7 cellular contexts compared by ENCODE assay signal in the genomic region with DNA sequence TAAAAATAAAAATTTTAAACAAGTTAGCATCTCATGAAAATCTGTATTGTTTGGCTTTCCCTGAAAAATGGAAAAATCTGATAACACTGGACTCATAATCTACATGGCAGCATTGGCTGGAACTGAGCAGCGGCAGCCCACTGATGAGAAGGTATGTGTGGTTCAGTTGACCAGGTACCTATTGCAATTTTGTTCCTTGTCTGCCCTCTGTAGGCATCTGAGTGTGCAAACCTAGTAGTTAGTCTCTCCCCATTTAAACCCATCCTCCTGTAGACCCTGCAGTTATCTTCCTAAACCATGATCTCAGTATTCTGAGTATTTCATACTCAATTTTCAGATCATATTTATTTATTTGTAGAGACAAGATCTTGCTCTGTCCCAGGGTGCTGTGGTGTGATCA. TPM values are rescaled to one million over a fixed set of nuclear protein-coding genes. Genes with fewer than 3 reads are reported as not detected.
DNase-seq lines count a peak whose midpoint lies in the region; ATAC-seq and TF ChIP-seq lines count a peak whose summit lies in the region.

No MANE protein-coding gene starts in this region.

- peaks cover 4% of the 10 kb centered on the region for H3K27me3 Mint-ChIP-seq in activated CD8-positive, alpha-beta T cell treated with anti-CD3 and anti-CD28 coated beads, Interleukin-2, amount 10 ng/mL, durations not matched to agents 7 days and 5 days (ENCODE audit: low read depth)

- POLR2A ChIA-PET in activated CD8-positive, alpha-beta T cell treated with anti-CD3 and anti-CD28 coated beads, Interleukin-2, amount 10 ng/mL, durations not matched to agents 7 days and 5 days (lab: Charles Lee): no interaction called here

- CTCF ChIA-PET in activated CD8-positive, alpha-beta T cell treated with anti-CD3 and anti-CD28 coated beads, Interleukin-2, amount 10 ng/mL, durations not matched to agents 7 days and 5 days (lab: Charles Lee): interaction anchor here (0.5 to 3.8 kb wide), 4 partner anchors 11 to 494 kb away, joined by 3 to 28 read pairs (median 12); no protein-coding TSS in a partner anchor

- H3K4me1 Mint-ChIP-seq in activated CD8-positive, alpha-beta T cell treated with anti-CD3 and anti-CD28 coated beads, Interleukin-2, amount 10 ng/mL, durations not matched to agents 7 days and 5 days (ENCODE audit: low read depth): no peaks in the 10 kb centered on the region

- no peaks in the 10 kb centered on the region for H3K4me1 ChIP-seq in Peyer's patch

- peak in 1 of 6 experiments; percentile 10 for TF ChIP-seq CTCF in Peyer's patch (IDR thresholded peaks at IDR 0.05)

- H3K4me3 Mint-ChIP-seq in activated CD8-positive, alpha-beta T cell treated with anti-CD3 and anti-CD28 coated beads, Interleukin-2, amount 10 ng/mL, durations not matched to agents 7 days and 5 days: no peak overlapping the region

- no peak for DNase-seq in activated CD8-positive, alpha-beta T cell treated with anti-CD3 and anti-CD28 coated beads, Interleukin-2, amount 10 ng/mL, durations not matched to agents 7 days and 5 days
- peak; percentile 55 for DNase-seq in left kidney (ENCODE audit: low read depth, low spot score)
- no peak for DNase-seq in cerebellar nuclear complex (lab: John Stamatoyannopoulos, UW)
- no peak for DNase-seq in Peyer's patch

- H3K27ac ChIP-seq in Peyer's patch: no peak overlapping the region

- H3K36me3 ChIP-seq in Peyer's patch: no peaks in the 10 kb centered on the region

- H3K9me3 Mint-ChIP-seq in activated CD8-positive, alpha-beta T cell treated with anti-CD3 and anti-CD28 coated beads, Interleukin-2, amount 10 ng/mL, durations not matched to agents 7 days and 5 days (ENCODE audit: insufficient read depth): no peaks in the 10 kb centered on the region

- no peaks in the 10 kb centered on the region for H3K9me3 ChIP-seq in Peyer's patch

- H3K27ac Mint-ChIP-seq in activated CD8-positive, alpha-beta T cell treated with anti-CD3 and anti-CD28 coated beads, Interleukin-2, amount 10 ng/mL, durations not matched to agents 7 days and 5 days: no peak overlapping the region

- H3K4me3 ChIP-seq in Peyer's patch: no peak overlapping the region

- ATAC-seq in GM18519 (IDR thresholded peaks at IDR 0.05; ENCODE audit: low FRiP score, unreplicated experiment) (peak; percentile 56), HG03175 (IDR thresholded peaks at IDR 0.05; ENCODE audit: unreplicated experiment) (peak; percentile 68), GM21619 (IDR thresholded peaks at IDR 0.05; ENCODE audit: unreplicated experiment) (no peak)
- ATAC-seq in activated CD8-positive, alpha-beta T cell treated with anti-CD3 and anti-CD28 coated beads, Interleukin-2, amount 10 ng/mL, durations not matched to agents 7 days and 5 days: peak; percentile 53

- H3K27me3 ChIP-seq in Peyer's patch: no peaks in the 10 kb centered on the region

- H3K36me3 Mint-ChIP-seq in activated CD8-positive, alpha-beta T cell treated with anti-CD3 and anti-CD28 coated beads, Interleukin-2, amount 10 ng/mL, durations not matched to agents 7 days and 5 days (ENCODE audit: low read depth): no peaks in the 10 kb centered on the region

- TF ChIP-seq POLR2A in Peyer's patch (IDR thresholded peaks at IDR 0.05): no peak

RNA-seq across cellular contexts. Expression of a gene that starts 59.4 kb away (rescaled TPM):
- 100 to 1,000 TPM; 280 to 297 TPM for total RNA-seq in activated CD8-positive, alpha-beta T cell treated with anti-CD3 and anti-CD28 coated beads, Interleukin-2, amount 10 ng/mL, durations not matched to agents 7 days and 5 days
- 100 to 1,000 TPM in 3 of 4 donors, 10 to 100 TPM in 1; 99.5 to 171 (median 103) TPM for total RNA-seq in Peyer's patch
